Comparison of ENCODE assay signal across 2 cellular contexts in genomic region chr1:160582976-160583375, GRCh38. TPM values are rescaled to one million over a fixed set of nuclear protein-coding genes. Genes with fewer than 3 reads are reported as not detected.
"Had no signal": no experiment of that assay in that cellular context is flagged by ENCODE, and none has a peak within 500 bp of the region (broad histone marks: within the 10 kb centered on the region; RNA-seq: fewer than 3 reads in every experiment).

No MANE protein-coding gene starts in this region.

RNA-seq across cellular contexts. Expression of gene CD84, which starts 3.7 kb away (rescaled TPM):
- total RNA-seq: M059J, SJSA1 had no signal

RNA-seq across cellular contexts. Expression of gene SLAMF6, which starts 59.9 kb away (rescaled TPM):
- total RNA-seq: M059J, SJSA1 had no signal
